35 cellular contexts compared by ENCODE assay signal in the genomic region with DNA sequence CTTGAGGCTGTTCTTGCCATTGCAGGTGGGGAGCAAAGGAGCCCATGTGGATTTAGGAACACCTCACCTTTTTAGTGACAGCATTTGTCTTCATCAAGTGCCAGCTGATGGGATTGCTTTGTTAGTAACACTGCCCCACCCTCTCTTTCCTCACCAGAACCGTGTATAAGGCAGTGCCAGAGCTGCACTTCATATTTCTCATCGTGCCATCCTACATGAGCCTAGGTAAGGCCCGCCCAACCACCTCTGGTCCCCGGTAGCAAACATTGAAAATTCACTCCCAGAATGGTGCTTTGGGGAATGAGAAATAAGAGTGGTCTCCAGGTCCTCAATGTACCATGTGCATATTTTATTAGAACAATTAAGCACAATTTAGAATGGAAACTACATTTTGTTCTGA. TPM values are rescaled to one million over a fixed set of nuclear protein-coding genes. Genes with fewer than 3 reads are reported as not detected.
"Had no signal": no experiment of that assay in that cellular context is flagged by ENCODE, and none has a peak within 500 bp of the region (broad histone marks: within the 10 kb centered on the region; RNA-seq: fewer than 3 reads in every experiment).

No MANE protein-coding gene starts in this region.

- H3K4me1 ChIP-seq: adrenal gland, body of pancreas, breast epithelium had no signal

- DNase-seq: activated B cell treated with CpG ODN at 0.5 μM for 24 hours; activated CD4-positive, alpha-beta memory T cell treated with anti-CD3 and anti-CD28 coated beads for 36 hours; activated CD4-positive, alpha-beta T cell treated with anti-CD3 and anti-CD28 coated beads for 4 hours; activated CD4-positive, alpha-beta T cell treated with anti-CD3 and anti-CD28 coated beads, Interleukin-2, amount 50 U/mL, for 1 hour; activated CD4-positive, alpha-beta T cell treated with anti-CD3 and anti-CD28 coated beads, Interleukin-2, amount 50 U/mL, for 4 hours; activated CD4-positive, CD25-positive, alpha-beta regulatory T cell treated with anti-CD3 and anti-CD28 coated beads, Interleukin-2, amount 50 U/mL, for 72 hours; activated CD8-positive, alpha-beta memory T cell treated with anti-CD3 and anti-CD28 coated beads, Interleukin-2, amount 50 U/mL, for 4 hours; activated CD8-positive, alpha-beta T cell treated with anti-CD3 and anti-CD28 coated beads for 36 hours; activated effector memory CD4-positive, alpha-beta T cell treated with anti-CD3 and anti-CD28 coated beads, Interleukin-2, amount 50 U/mL, for 16 hours; activated gamma-delta T cell treated with Interleukin-2 at 50 U/mL for 16 hours; activated naive CD4-positive, alpha-beta T cell; activated naive CD4-positive, alpha-beta T cell treated with anti-CD3 and anti-CD28 coated beads for 36 hours; activated naive CD4-positive, alpha-beta T cell treated with anti-CD3 and anti-CD28 coated beads, Interleukin-2, amount 50 U/mL, for 16 hours; activated naive CD8-positive, alpha-beta T cell treated with anti-CD3 and anti-CD28 coated beads for 36 hours; activated T-cell treated with anti-CD3 and anti-CD28 coated beads for 4 hours; activated T-cell treated with anti-CD3 and anti-CD28 coated beads, Interleukin-2, amount 50 U/mL, for 1 hour; activated T-cell treated with anti-CD3 and anti-CD28 coated beads, Interleukin-2, amount 50 U/mL, for 4 hours; activated T-cell treated with anti-CD3 and anti-CD28 coated beads, Interleukin-2, amount 50 U/mL, for 72 hours; adrenal gland; amniotic stem cell; aorta; body of pancreas; brain microvascular endothelial cell; central memory CD4-positive, alpha-beta T cell; T-helper 1 cell; T-helper 2 cell; T-helper 9 cell had no signal

- ATAC-seq: activated CD8-positive, alpha-beta T cell treated with anti-CD3 and anti-CD28 coated beads for 36 hours; activated naive CD4-positive, alpha-beta T cell treated with anti-CD3 and anti-CD28 coated beads, Interleukin-2, amount 50 U/mL, for 72 hours; activated T-cell treated with anti-CD3 and anti-CD28 coated beads, Interleukin-2, amount 50 U/mL, for 4 hours; activated T-cell treated with anti-CD3 and anti-CD28 coated beads, Interleukin-2, amount 50 U/mL, for 72 hours; activated T-helper 17 cell treated with anti-CD3 and anti-CD28 coated beads, Interleukin-2, amount 50 U/mL, for 72 hours; body of pancreas had no signal

- H3K27ac Mint-ChIP-seq: activated B cell treated with CpG ODN at 0.5 μM for 24 hours; activated CD4-positive, alpha-beta memory T cell treated with anti-CD3 and anti-CD28 coated beads for 36 hours; activated CD8-positive, alpha-beta T cell treated with anti-CD3 and anti-CD28 coated beads for 36 hours; activated naive CD4-positive, alpha-beta T cell treated with anti-CD3 and anti-CD28 coated beads for 36 hours; activated naive CD4-positive, alpha-beta T cell treated with anti-CD3 and anti-CD28 coated beads, Interleukin-2, amount 50 U/mL, for 72 hours; activated naive CD8-positive, alpha-beta T cell treated with anti-CD3 and anti-CD28 coated beads for 36 hours; activated T-cell treated with anti-CD3 and anti-CD28 coated beads, Interleukin-2, amount 50 U/mL, for 72 hours; activated T-helper 1 cell treated with anti-CD3 and anti-CD28 coated beads, Interleukin-12 subunit alpha, Interleukin-12 subunit beta, Interleukin-2, Interleukin-4 antibody, amounts not matched to agents 30 ng/mL and 10 ng/mL and 1 ng/mL, durations not matched to agents 14 hours and 24 hours and 36 hours; activated T-helper 17 cell treated with anti-CD3 and anti-CD28 coated beads, Interleukin-2, amount 50 U/mL, for 72 hours; T-helper 1 cell treated with Interleukin-12 subunit alpha and Interleukin-12 subunit beta and Interleukin-4 antibody, amounts not matched to agents 30 μg/mL and 1 μg/mL, for 36 hours; T-helper 2 cell treated with Interferon-gamma antibody and Interleukin-4, amounts not matched to agents 5 μg/mL and 100 μg/mL, for 36 hours had no signal

- H3K36me3 ChIP-seq: adrenal gland, brain microvascular endothelial cell, breast epithelium had no signal

- H3K4me3 Mint-ChIP-seq: activated B cell treated with CpG ODN at 0.5 μM for 24 hours; activated CD4-positive, alpha-beta memory T cell treated with anti-CD3 and anti-CD28 coated beads for 36 hours; activated CD8-positive, alpha-beta T cell treated with anti-CD3 and anti-CD28 coated beads for 36 hours; activated naive CD4-positive, alpha-beta T cell treated with anti-CD3 and anti-CD28 coated beads for 36 hours; activated naive CD8-positive, alpha-beta T cell treated with anti-CD3 and anti-CD28 coated beads for 36 hours; activated T-cell treated with anti-CD3 and anti-CD28 coated beads, Interleukin-2, amount 50 U/mL, for 4 hours; activated T-cell treated with anti-CD3 and anti-CD28 coated beads, Interleukin-2, amount 50 U/mL, for 72 hours; activated T-helper 1 cell treated with anti-CD3 and anti-CD28 coated beads, Interleukin-12 subunit alpha, Interleukin-12 subunit beta, Interleukin-2, Interleukin-4 antibody, amounts not matched to agents 30 ng/mL and 10 ng/mL and 1 ng/mL, durations not matched to agents 14 hours and 24 hours and 36 hours; activated T-helper 17 cell treated with anti-CD3 and anti-CD28 coated beads, Interleukin-2, amount 50 U/mL, for 72 hours; T-helper 1 cell treated with Interleukin-12 subunit alpha and Interleukin-12 subunit beta and Interleukin-4 antibody, amounts not matched to agents 30 μg/mL and 1 μg/mL, for 36 hours; T-helper 2 cell treated with Interferon-gamma antibody and Interleukin-4, amounts not matched to agents 5 μg/mL and 100 μg/mL, for 36 hours had no signal

- H3K4me1 Mint-ChIP-seq: activated B cell treated with CpG ODN at 0.5 μM for 24 hours; activated naive CD8-positive, alpha-beta T cell treated with anti-CD3 and anti-CD28 coated beads for 36 hours; activated T-helper 17 cell treated with anti-CD3 and anti-CD28 coated beads, Interleukin-2, amount 50 U/mL, for 72 hours had no signal

- H3K36me3 Mint-ChIP-seq: activated CD4-positive, alpha-beta memory T cell treated with anti-CD3 and anti-CD28 coated beads for 36 hours; activated naive CD4-positive, alpha-beta T cell treated with anti-CD3 and anti-CD28 coated beads, Interleukin-2, amount 50 U/mL, for 72 hours; activated naive CD8-positive, alpha-beta T cell treated with anti-CD3 and anti-CD28 coated beads for 36 hours had no signal

- H3K27me3 ChIP-seq: adrenal gland, body of pancreas, brain microvascular endothelial cell had no signal

- H3K27ac ChIP-seq: adrenal gland, body of pancreas, brain microvascular endothelial cell, breast epithelium, VCaP had no signal

- H3K9me3 Mint-ChIP-seq: activated B cell treated with CpG ODN at 0.5 μM for 24 hours; activated CD4-positive, alpha-beta memory T cell treated with anti-CD3 and anti-CD28 coated beads for 36 hours; activated CD8-positive, alpha-beta T cell treated with anti-CD3 and anti-CD28 coated beads for 36 hours; activated naive CD4-positive, alpha-beta T cell treated with anti-CD3 and anti-CD28 coated beads for 36 hours; activated naive CD4-positive, alpha-beta T cell treated with anti-CD3 and anti-CD28 coated beads, Interleukin-2, amount 50 U/mL, for 72 hours; activated naive CD8-positive, alpha-beta T cell treated with anti-CD3 and anti-CD28 coated beads for 36 hours; activated T-cell treated with anti-CD3 and anti-CD28 coated beads, Interleukin-2, amount 50 U/mL, for 4 hours; activated T-cell treated with anti-CD3 and anti-CD28 coated beads, Interleukin-2, amount 50 U/mL, for 72 hours; activated T-helper 1 cell treated with anti-CD3 and anti-CD28 coated beads, Interleukin-12 subunit alpha, Interleukin-12 subunit beta, Interleukin-2, Interleukin-4 antibody, amounts not matched to agents 30 ng/mL and 10 ng/mL and 1 ng/mL, durations not matched to agents 14 hours and 24 hours and 36 hours; activated T-helper 17 cell treated with anti-CD3 and anti-CD28 coated beads, Interleukin-2, amount 50 U/mL, for 72 hours; T-helper 1 cell treated with Interleukin-12 subunit alpha and Interleukin-12 subunit beta and Interleukin-4 antibody, amounts not matched to agents 30 μg/mL and 1 μg/mL, for 36 hours; T-helper 2 cell treated with Interferon-gamma antibody and Interleukin-4, amounts not matched to agents 5 μg/mL and 100 μg/mL, for 36 hours had no signal

- H3K9me3 ChIP-seq: adrenal gland, body of pancreas, breast epithelium had no signal

- H3K4me3 ChIP-seq: adrenal gland, body of pancreas, breast epithelium had no signal

RNA-seq across cellular contexts. Expression of a gene that starts 22.7 kb away (rescaled TPM):
- total RNA-seq: activated B cell treated with CpG ODN at 0.5 μM for 24 hours; activated CD4-positive, alpha-beta memory T cell treated with anti-CD3 and anti-CD28 coated beads for 36 hours; activated CD8-positive, alpha-beta T cell treated with anti-CD3 and anti-CD28 coated beads for 36 hours; activated naive CD4-positive, alpha-beta T cell treated with anti-CD3 and anti-CD28 coated beads for 36 hours; activated naive CD8-positive, alpha-beta T cell treated with anti-CD3 and anti-CD28 coated beads for 36 hours; activated T-cell treated with anti-CD3 and anti-CD28 coated beads, Interleukin-2, amount 50 U/mL, for 72 hours; activated T-helper 1 cell treated with anti-CD3 and anti-CD28 coated beads, Interleukin-12 subunit alpha, Interleukin-12 subunit beta, Interleukin-2, Interleukin-4 antibody, amounts not matched to agents 30 ng/mL and 10 ng/mL and 1 ng/mL, durations not matched to agents 14 hours and 24 hours and 36 hours; activated T-helper 17 cell treated with anti-CD3 and anti-CD28 coated beads, Interleukin-2, amount 50 U/mL, for 72 hours; astrocyte had no signal
